13 cellular contexts compared by ENCODE assay signal in the genomic region with DNA sequence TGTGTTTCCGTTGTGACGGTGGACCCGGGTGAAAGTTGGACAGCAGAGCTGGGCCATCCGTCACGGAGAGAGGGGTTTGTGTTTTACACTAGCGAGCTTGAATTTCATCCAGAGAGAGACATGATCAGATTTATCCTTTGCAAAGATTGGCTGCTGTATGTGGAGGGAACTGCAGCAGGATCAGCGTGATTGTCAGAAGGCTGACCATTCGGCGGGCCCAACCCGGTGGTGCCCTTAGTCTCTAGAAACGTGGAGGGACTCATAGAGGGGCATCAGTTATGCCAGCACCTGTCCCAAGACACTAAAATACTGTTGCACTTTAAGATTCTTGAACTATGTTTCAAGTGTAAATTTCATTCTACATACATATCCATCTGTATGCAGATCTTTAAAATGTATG. TPM values are rescaled to one million over a fixed set of nuclear protein-coding genes. Genes with fewer than 3 reads are reported as not detected.
"Had no signal": no experiment of that assay in that cellular context is flagged by ENCODE, and none has a peak within 500 bp of the region (broad histone marks: within the 10 kb centered on the region; RNA-seq: fewer than 3 reads in every experiment).

No MANE protein-coding gene starts in this region.

- DNase-seq: cerebellar nuclear complex; effector CD4-positive, alpha-beta T cell; glutamatergic neuron; left colon; naive thymus-derived CD8-positive, alpha-beta T cell; stimulated activated CD4-positive, alpha-beta T cell treated with anti-CD3 and anti-CD28 coated beads, Interleukin-2, amount 100 ng/mL, for 24 hours; stimulated activated CD4-positive, alpha-beta T cell treated with anti-CD3 and anti-CD28 coated beads, Interleukin-4, amount 100 ng/mL, for 4 hours; stimulated activated naive B cell treated with anti-CD40 and anti-IgM and Interleukin-4, amounts not matched to agents 10 μg/mL and 1 μg/mL and 100 μg/mL, for 72 hours; stimulated activated naive CD8-positive, alpha-beta T cell treated with anti-CD3 and anti-CD28 coated beads, Interleukin-15, amount 100 ng/mL, for 72 hours had no signal

- H3K4me3 ChIP-seq: skin epidermis had no signal

- ATAC-seq: left colon; naive thymus-derived CD8-positive, alpha-beta T cell; sciatic nerve; stimulated activated naive B cell treated with anti-CD40 and anti-IgM and Interleukin-4, amounts not matched to agents 10 μg/mL and 1 μg/mL and 100 μg/mL, for 72 hours; stimulated activated naive CD8-positive, alpha-beta T cell treated with anti-CD3 and anti-CD28 coated beads, Interleukin-15, amount 100 ng/mL, for 72 hours had no signal

- H3K4me3 Mint-ChIP-seq: dendritic cell treated with granulocyte-macrophage colony-stimulating factor and Interleukin-4, amounts not matched to agents 40 ng/mL and 50 ng/mL, for 4 days; naive thymus-derived CD8-positive, alpha-beta T cell; stimulated activated naive B cell treated with anti-CD40 and anti-IgM and Interleukin-4, amounts not matched to agents 10 μg/mL and 1 μg/mL and 100 μg/mL, for 72 hours; stimulated activated naive CD8-positive, alpha-beta T cell treated with anti-CD3 and anti-CD28 coated beads, Interleukin-15, amount 100 ng/mL, for 72 hours; type B pancreatic cell had no signal

- H3K9me3 Mint-ChIP-seq: dendritic cell treated with granulocyte-macrophage colony-stimulating factor and Interleukin-4, amounts not matched to agents 40 ng/mL and 50 ng/mL, for 4 days; stimulated activated naive CD8-positive, alpha-beta T cell treated with anti-CD3 and anti-CD28 coated beads, Interleukin-15, amount 100 ng/mL, for 72 hours; type B pancreatic cell had no signal

- H3K36me3 Mint-ChIP-seq: naive thymus-derived CD8-positive, alpha-beta T cell had no signal

- H3K27ac Mint-ChIP-seq: dendritic cell treated with granulocyte-macrophage colony-stimulating factor and Interleukin-4, amounts not matched to agents 40 ng/mL and 50 ng/mL, for 4 days; naive thymus-derived CD8-positive, alpha-beta T cell; stimulated activated naive B cell treated with anti-CD40 and anti-IgM and Interleukin-4, amounts not matched to agents 10 μg/mL and 1 μg/mL and 100 μg/mL, for 72 hours; stimulated activated naive CD8-positive, alpha-beta T cell treated with anti-CD3 and anti-CD28 coated beads, Interleukin-15, amount 100 ng/mL, for 72 hours; type B pancreatic cell had no signal

RNA-seq across cellular contexts. Expression of gene FAM124A, which starts 6.9 kb away (rescaled TPM):
- total RNA-seq: naive thymus-derived CD8-positive, alpha-beta T cell had no signal
